In the genomic region with DNA sequence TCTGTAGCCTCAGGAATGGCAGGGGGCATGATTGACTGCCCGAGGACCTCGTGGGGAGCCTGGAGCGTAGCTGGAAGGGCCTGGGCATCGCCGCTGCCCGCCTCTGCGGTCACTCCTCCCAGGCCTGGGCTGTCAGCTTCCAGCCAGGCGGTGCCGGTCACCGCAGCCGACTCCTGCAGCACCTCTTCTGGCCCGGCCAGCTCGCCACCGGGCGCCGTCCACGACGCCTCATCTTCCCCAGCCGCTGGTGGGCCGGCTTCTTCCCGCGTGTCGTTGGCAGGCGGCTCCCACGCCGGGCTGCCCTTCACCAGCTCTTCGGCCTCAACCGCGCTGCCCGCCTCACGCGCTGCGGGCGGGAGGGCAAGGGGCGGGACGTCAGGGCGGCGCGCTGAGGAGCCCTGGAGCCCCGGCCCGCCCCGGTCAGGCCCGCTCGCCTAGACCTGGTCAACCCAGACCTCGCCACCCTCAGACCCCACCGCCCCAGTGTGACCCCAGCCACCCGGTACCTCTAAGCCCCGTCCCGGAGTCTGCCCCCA, we compare ENCODE assay signal across 8 cellular contexts. TPM values are rescaled to one million over a fixed set of nuclear protein-coding genes. Genes with fewer than 3 reads are reported as not detected.
DNase-seq lines count a peak whose midpoint lies in the region; ATAC-seq and TF ChIP-seq lines count a peak whose summit lies in the region.

No MANE protein-coding gene starts in this region.

- peak overlapping the region in 36 of 59 donors; percentile 0 to 75 (median 51) for H3K27ac ChIP-seq in dorsolateral prefrontal cortex

- H3K27ac Mint-ChIP-seq in IgD-negative memory B cell: no peak overlapping the region

- peaks cover 0 to 5% (median 3%) of the 10 kb centered on the region in 3 donors for H3K4me1 Mint-ChIP-seq in IgD-negative memory B cell

- no peaks in the 10 kb centered on the region for H3K36me3 ChIP-seq in mucosa of stomach (ENCODE audit: control insufficient read depth, insufficient read depth, low read length)

- peak overlapping the region; percentile 20 to 82 (median 68) for H3K4me3 ChIP-seq in dorsolateral prefrontal cortex
- H3K4me3 ChIP-seq in mucosa of stomach (ENCODE audit: low read length): peak overlapping the region; percentile 31

- peak overlapping the region in 3 of 4 donors; percentile 70 to 87 (median 84) for H3K4me3 Mint-ChIP-seq in IgD-negative memory B cell

- no peak overlapping the region for H3K9ac ChIP-seq in mucosa of stomach (ENCODE audit: low read length)

- TF ChIP-seq CTCF in dorsolateral prefrontal cortex (IDR thresholded peaks at IDR 0.05 in 54 of 56, conservative IDR thresholded peaks at IDR 0.05 in 2 of 56; ENCODE audit: low read depth in 1 of 56, partially characterized antibody in 56 of 56): no peak

- peaks cover 1% of the 10 kb centered on the region for H3K36me3 Mint-ChIP-seq in IgD-negative memory B cell

- no peaks in the 10 kb centered on the region for H3K9me3 Mint-ChIP-seq in IgD-negative memory B cell

- peak; percentile 52 for DNase-seq in AG20443 (ENCODE audit: low spot score)
- DNase-seq in dorsolateral prefrontal cortex: peak in 1 of 10 donors; percentile 47
- no peak for DNase-seq in kidney glomerular epithelial cell (lab: John Stamatoyannopoulos, UW)
- no peak for DNase-seq in NCI-H510A (lab: John Stamatoyannopoulos, UW)
- DNase-seq in SIG-M5 treated with dmso at 0.1 percent for 504 hours (lab: John Stamatoyannopoulos, UW; ENCODE audit: unreplicated experiment): no peak

- H3K4me1 ChIP-seq in mucosa of stomach (ENCODE audit: control insufficient read depth, insufficient read depth, low read length): peaks cover 12% of the 10 kb centered on the region

- intact Hi-C loops in dorsolateral prefrontal cortex (cut with DNase I): no loop called here

- peaks cover 29% of the 10 kb centered on the region for H3K27me3 Mint-ChIP-seq in IgD-negative memory B cell

- no peaks in the 10 kb centered on the region for H3K9me3 ChIP-seq in mucosa of stomach (ENCODE audit: control insufficient read depth, low read length)

- H3K27me3 ChIP-seq in dorsolateral prefrontal cortex (no peaks in the 10 kb centered on the region), mucosa of stomach (ENCODE audit: control insufficient read depth, insufficient read depth, low read length) (peaks cover 37% of the 10 kb centered on the region)

- no peak for ATAC-seq in GM18909 (IDR thresholded peaks at IDR 0.05; ENCODE audit: poor library complexity, unreplicated experiment)

RNA-seq across cellular contexts. Expression of a gene that starts 1.0 kb away (rescaled TPM):
- 0.41 TPM for polyA plus RNA-seq in IgD-negative memory B cell
- total RNA-seq in dorsolateral prefrontal cortex: 100 to 1,000 TPM in 5 of 120 experiments, 10 to 100 TPM in 115; 31.3 to 143 (median 68.7) TPM
